1 cellular context compared by ENCODE assay signal in genomic region chr19:57583521-57584416, GRCh38.
TF ChIP-seq lines count a peak whose summit lies in the region.

Gene ZIK1, plus strand, starts transcription at chr19:57584145. Its CDS starts 212 bp downstream, at chr19:57584357.

TF ChIP-seq in GM12878, 131 proteins besides CTCF, POLR2A, EP300 and RAD21 (continued from another document):
- TF ChIP-seq, protein P1, sequence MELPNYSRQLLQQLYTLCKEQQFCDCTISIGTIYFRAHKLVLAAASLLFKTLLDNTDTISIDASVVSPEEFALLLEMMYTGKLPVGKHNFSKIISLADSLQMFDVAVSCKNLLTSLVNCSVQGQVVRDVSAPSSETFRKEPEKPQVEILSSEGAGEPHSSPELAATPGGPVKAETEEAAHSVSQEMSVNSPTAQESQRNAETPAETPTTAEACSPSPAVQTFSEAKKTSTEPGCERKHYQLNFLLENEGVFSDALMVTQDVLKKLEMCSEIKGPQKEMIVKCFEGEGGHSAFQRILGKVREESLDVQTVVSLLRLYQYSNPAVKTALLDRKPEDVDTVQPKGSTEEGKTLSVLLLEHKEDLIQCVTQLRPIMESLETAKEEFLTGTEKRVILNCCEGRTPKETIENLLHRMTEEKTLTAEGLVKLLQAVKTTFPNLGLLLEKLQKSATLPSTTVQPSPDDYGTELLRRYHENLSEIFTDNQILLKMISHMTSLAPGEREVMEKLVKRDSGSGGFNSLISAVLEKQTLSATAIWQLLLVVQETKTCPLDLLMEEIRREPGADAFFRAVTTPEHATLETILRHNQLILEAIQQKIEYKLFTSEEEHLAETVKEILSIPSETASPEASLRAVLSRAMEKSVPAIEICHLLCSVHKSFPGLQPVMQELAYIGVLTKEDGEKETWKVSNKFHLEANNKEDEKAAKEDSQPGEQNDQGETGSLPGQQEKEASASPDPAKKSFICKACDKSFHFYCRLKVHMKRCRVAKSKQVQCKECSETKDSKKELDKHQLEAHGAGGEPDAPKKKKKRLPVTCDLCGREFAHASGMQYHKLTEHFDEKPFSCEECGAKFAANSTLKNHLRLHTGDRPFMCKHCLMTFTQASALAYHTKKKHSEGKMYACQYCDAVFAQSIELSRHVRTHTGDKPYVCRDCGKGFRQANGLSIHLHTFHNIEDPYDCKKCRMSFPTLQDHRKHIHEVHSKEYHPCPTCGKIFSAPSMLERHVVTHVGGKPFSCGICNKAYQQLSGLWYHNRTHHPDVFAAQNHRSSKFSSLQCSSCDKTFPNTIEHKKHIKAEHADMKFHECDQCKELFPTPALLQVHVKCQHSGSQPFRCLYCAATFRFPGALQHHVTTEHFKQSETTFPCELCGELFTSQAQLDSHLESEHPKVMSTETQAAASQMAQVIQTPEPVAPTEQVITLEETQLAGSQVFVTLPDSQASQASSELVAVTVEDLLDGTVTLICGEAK (IDR thresholded peaks at IDR 0.05; ENCODE audit: borderline replicate concordance): peak; percentile 92
- peak; percentile 79; the same call in 1 of the 2 replicates for TF ChIP-seq PAX5 (IDR thresholded peaks at IDR 0.05; ENCODE audit: borderline replicate concordance, low read depth, low read length)
- TF ChIP-seq MEF2A (IDR thresholded peaks at IDR 0.05; ENCODE audit: insufficient read depth, low read depth, low read length): no peak
- peak; percentile 66 for TF ChIP-seq IKZF1 (conservative IDR thresholded peaks at IDR 0.05)
- TF ChIP-seq NR2F1 (conservative IDR thresholded peaks at IDR 0.05): no peak
- TF ChIP-seq, protein P2, sequence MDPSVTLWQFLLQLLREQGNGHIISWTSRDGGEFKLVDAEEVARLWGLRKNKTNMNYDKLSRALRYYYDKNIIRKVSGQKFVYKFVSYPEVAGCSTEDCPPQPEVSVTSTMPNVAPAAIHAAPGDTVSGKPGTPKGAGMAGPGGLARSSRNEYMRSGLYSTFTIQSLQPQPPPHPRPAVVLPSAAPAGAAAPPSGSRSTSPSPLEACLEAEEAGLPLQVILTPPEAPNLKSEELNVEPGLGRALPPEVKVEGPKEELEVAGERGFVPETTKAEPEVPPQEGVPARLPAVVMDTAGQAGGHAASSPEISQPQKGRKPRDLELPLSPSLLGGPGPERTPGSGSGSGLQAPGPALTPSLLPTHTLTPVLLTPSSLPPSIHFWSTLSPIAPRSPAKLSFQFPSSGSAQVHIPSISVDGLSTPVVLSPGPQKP (IDR thresholded peaks at IDR 0.05; ENCODE audit: low read depth, low read length): 0 out of 2 replicates have a peak, but pooled peaks have one; percentile 8
- TF ChIP-seq, protein P3, sequence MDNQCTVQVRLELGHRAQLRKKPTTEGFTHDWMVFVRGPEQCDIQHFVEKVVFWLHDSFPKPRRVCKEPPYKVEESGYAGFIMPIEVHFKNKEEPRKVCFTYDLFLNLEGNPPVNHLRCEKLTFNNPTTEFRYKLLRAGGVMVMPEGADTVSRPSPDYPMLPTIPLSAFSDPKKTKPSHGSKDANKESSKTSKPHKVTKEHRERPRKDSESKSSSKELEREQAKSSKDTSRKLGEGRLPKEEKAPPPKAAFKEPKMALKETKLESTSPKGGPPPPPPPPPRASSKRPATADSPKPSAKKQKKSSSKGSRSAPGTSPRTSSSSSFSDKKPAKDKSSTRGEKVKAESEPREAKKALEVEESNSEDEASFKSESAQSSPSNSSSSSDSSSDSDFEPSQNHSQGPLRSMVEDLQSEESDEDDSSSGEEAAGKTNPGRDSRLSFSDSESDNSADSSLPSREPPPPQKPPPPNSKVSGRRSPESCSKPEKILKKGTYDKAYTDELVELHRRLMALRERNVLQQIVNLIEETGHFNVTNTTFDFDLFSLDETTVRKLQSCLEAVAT (IDR thresholded peaks at IDR 0.05): peak; percentile 89
- no peak for TF ChIP-seq CBFB (IDR thresholded peaks at IDR 0.05; ENCODE audit: low read depth)
- peak; percentile 35 for TF ChIP-seq MEF2B (IDR thresholded peaks at IDR 0.05; ENCODE audit: partially characterized antibody, poor library complexity, severe bottlenecking)
- TF ChIP-seq HDAC2 (IDR thresholded peaks at IDR 0.05): no peak
- peak; percentile 57 for TF ChIP-seq KLF5 (IDR thresholded peaks at IDR 0.05; ENCODE audit: partially characterized antibody)
- no peak for TF ChIP-seq FOXK2 (IDR thresholded peaks at IDR 0.05)
- no peak for TF ChIP-seq PAX8 (IDR thresholded peaks at IDR 0.05)
- peak; percentile 94 for TF ChIP-seq GABPA (IDR thresholded peaks at IDR 0.05; ENCODE audit: low read depth)
- TF ChIP-seq, protein P4, sequence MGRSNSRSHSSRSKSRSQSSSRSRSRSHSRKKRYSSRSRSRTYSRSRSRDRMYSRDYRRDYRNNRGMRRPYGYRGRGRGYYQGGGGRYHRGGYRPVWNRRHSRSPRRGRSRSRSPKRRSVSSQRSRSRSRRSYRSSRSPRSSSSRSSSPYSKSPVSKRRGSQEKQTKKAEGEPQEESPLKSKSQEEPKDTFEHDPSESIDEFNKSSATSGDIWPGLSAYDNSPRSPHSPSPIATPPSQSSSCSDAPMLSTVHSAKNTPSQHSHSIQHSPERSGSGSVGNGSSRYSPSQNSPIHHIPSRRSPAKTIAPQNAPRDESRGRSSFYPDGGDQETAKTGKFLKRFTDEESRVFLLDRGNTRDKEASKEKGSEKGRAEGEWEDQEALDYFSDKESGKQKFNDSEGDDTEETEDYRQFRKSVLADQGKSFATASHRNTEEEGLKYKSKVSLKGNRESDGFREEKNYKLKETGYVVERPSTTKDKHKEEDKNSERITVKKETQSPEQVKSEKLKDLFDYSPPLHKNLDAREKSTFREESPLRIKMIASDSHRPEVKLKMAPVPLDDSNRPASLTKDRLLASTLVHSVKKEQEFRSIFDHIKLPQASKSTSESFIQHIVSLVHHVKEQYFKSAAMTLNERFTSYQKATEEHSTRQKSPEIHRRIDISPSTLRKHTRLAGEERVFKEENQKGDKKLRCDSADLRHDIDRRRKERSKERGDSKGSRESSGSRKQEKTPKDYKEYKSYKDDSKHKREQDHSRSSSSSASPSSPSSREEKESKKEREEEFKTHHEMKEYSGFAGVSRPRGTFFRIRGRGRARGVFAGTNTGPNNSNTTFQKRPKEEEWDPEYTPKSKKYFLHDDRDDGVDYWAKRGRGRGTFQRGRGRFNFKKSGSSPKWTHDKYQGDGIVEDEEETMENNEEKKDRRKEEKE (IDR thresholded peaks at IDR 0.05): no peak
- TF ChIP-seq NBN (IDR thresholded peaks at IDR 0.05): 0 out of 2 replicates have a peak, but pooled peaks have one; percentile 38
- TF ChIP-seq RCOR1 (conservative IDR thresholded peaks at IDR 0.05; ENCODE audit: low read depth, low read length): no peak
- TF ChIP-seq STAT1 (conservative IDR thresholded peaks at IDR 0.05): no peak
- no peak for TF ChIP-seq NR2C2 (IDR thresholded peaks at IDR 0.05; ENCODE audit: borderline replicate concordance, control insufficient read depth, insufficient read length, low read depth)
- 0 out of 2 replicates have a peak, but pooled peaks have one; percentile 15 for TF ChIP-seq PKNOX1 (IDR thresholded peaks at IDR 0.05)
- TF ChIP-seq ESRRA (IDR thresholded peaks at IDR 0.05; ENCODE audit: low read length): no peak
- TF ChIP-seq BRCA1 (IDR thresholded peaks at IDR 0.05; ENCODE audit: low read depth, low read length): no peak
- TF ChIP-seq ASH2L (IDR thresholded peaks at IDR 0.05; ENCODE audit: borderline replicate concordance, low read depth): no peak
- TF ChIP-seq FOXM1 (IDR thresholded peaks at IDR 0.05; ENCODE audit: low read depth, low read length): no peak
- TF ChIP-seq, protein P5, sequence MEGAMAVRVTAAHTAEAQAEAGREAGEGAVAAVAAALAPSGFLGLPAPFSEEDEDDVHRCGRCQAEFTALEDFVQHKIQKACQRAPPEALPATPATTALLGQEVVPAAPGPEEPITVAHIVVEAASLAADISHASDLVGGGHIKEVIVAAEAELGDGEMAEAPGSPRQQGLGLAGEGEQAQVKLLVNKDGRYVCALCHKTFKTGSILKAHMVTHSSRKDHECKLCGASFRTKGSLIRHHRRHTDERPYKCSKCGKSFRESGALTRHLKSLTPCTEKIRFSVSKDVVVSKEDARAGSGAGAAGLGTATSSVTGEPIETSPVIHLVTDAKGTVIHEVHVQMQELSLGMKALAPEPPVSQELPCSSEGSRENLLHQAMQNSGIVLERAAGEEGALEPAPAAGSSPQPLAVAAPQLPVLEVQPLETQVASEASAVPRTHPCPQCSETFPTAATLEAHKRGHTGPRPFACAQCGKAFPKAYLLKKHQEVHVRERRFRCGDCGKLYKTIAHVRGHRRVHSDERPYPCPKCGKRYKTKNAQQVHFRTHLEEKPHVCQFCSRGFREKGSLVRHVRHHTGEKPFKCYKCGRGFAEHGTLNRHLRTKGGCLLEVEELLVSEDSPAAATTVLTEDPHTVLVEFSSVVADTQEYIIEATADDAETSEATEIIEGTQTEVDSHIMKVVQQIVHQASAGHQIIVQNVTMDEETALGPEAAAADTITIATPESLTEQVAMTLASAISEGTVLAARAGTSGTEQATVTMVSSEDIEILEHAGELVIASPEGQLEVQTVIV (IDR thresholded peaks at IDR 0.05; ENCODE audit: borderline replicate concordance, partially characterized antibody): no peak
- peak; percentile 80 for TF ChIP-seq YY1 (IDR thresholded peaks at IDR 0.05; ENCODE audit: low read depth, low read length)
- 0 out of 2 replicates have a peak, but pooled peaks have one; percentile 40 for TF ChIP-seq SIN3A (IDR thresholded peaks at IDR 0.05; ENCODE audit: low read depth, low read length)
- TF ChIP-seq, protein P6, sequence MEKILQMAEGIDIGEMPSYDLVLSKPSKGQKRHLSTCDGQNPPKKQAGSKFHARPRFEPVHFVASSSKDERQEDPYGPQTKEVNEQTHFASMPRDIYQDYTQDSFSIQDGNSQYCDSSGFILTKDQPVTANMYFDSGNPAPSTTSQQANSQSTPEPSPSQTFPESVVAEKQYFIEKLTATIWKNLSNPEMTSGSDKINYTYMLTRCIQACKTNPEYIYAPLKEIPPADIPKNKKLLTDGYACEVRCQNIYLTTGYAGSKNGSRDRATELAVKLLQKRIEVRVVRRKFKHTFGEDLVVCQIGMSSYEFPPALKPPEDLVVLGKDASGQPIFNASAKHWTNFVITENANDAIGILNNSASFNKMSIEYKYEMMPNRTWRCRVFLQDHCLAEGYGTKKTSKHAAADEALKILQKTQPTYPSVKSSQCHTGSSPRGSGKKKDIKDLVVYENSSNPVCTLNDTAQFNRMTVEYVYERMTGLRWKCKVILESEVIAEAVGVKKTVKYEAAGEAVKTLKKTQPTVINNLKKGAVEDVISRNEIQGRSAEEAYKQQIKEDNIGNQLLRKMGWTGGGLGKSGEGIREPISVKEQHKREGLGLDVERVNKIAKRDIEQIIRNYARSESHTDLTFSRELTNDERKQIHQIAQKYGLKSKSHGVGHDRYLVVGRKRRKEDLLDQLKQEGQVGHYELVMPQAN (conservative IDR thresholded peaks at IDR 0.05): no peak
- no peak for TF ChIP-seq TCF7 (IDR thresholded peaks at IDR 0.05; ENCODE audit: borderline replicate concordance)
- 0 out of 4 replicates have a peak, but pooled peaks of 1 of the 2 experiments have one; percentile 22 for TF ChIP-seq BHLHE40 (IDR thresholded peaks at IDR 0.05; ENCODE audit: borderline replicate concordance in 1 of 2, low read depth in 2 of 2, low read length in 1 of 2)
- no peak for TF ChIP-seq SPI1 (IDR thresholded peaks at IDR 0.05; ENCODE audit: borderline replicate concordance, insufficient read depth, low read depth, low read length)
- TF ChIP-seq, protein P7, sequence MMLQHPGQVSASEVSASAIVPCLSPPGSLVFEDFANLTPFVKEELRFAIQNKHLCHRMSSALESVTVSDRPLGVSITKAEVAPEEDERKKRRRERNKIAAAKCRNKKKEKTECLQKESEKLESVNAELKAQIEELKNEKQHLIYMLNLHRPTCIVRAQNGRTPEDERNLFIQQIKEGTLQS (IDR thresholded peaks at IDR 0.05; ENCODE audit: borderline replicate concordance, extremely low read depth, low read depth, low read length): no peak
- TF ChIP-seq LARP7 (IDR thresholded peaks at IDR 0.05): peak; percentile 59; the same call in 1 of the 2 replicates
- peak; percentile 83 for TF ChIP-seq CHD2 (IDR thresholded peaks at IDR 0.05; ENCODE audit: borderline replicate concordance, low read depth, low read length)
- TF ChIP-seq SRF (IDR thresholded peaks at IDR 0.05; ENCODE audit: low read depth in 2 of 2, low read length in 2 of 2): no peak
- TF ChIP-seq BCL3 (IDR thresholded peaks at IDR 0.05; ENCODE audit: borderline replicate concordance, insufficient read depth, low read depth, low read length, poor library complexity, severe bottlenecking): no peak
- no peak for TF ChIP-seq STAT3 (IDR thresholded peaks at IDR 0.05; ENCODE audit: low read depth, low read length)
- TF ChIP-seq, protein P8, sequence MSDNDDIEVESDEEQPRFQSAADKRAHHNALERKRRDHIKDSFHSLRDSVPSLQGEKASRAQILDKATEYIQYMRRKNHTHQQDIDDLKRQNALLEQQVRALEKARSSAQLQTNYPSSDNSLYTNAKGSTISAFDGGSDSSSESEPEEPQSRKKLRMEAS (IDR thresholded peaks at IDR 0.05; ENCODE audit: low read depth, low read length): peak; percentile 43; the same call in 1 of the 2 replicates
- TF ChIP-seq TAF1 (IDR thresholded peaks at IDR 0.05; ENCODE audit: borderline replicate concordance, low read depth, low read length): peak; percentile 37; the same call in 1 of the 2 replicates
- TF ChIP-seq ZNF217 (IDR thresholded peaks at IDR 0.05): no peak
- TF ChIP-seq MYB (IDR thresholded peaks at IDR 0.05; ENCODE audit: borderline replicate concordance, low read depth, low read length): no peak
